8 cellular contexts compared by ENCODE assay signal in genomic region chr7:101856488-101857357, GRCh38. TPM values are rescaled to one million over a fixed set of nuclear protein-coding genes. Genes with fewer than 3 reads are reported as not detected.
A peak's percentile ranks its signal among the peaks of the same experiment; 100 is the strongest.
DNase-seq lines count a peak whose midpoint lies in the region; FAIRE-seq and TF ChIP-seq lines count a peak whose summit lies in the region.

No MANE protein-coding gene starts in this region.

- H3K4me1 ChIP-seq in HAP-1 (peaks cover 10% of the 10 kb centered on the region), Loucy (ENCODE audit: insufficient read depth, low read length, poor library complexity, severe bottlenecking) (peaks cover 11% of the 10 kb centered on the region), ascending aorta (peaks cover 7 to 29% of the 10 kb centered on the region in 2 donors)

- no peak for FAIRE-seq in D721Med (lab: Jason Lieb, UNC)

- no peaks in the 10 kb centered on the region for H3K9me3 Mint-ChIP-seq in T-helper 2 cell treated with Interferon-gamma antibody and Interleukin-4, amounts not matched to agents 5 μg/mL and 100 μg/mL, for 36 hours

- H3K79me2 ChIP-seq in Loucy (ENCODE audit: insufficient read depth, low read length), result peaks cover 90% of the 10 kb centered on the region

- no peaks in the 10 kb centered on the region for H3K9me2 ChIP-seq in Loucy (replicated peaks; ENCODE audit: low read depth, low read length)

- peak overlapping the region; percentile 97 for H3K27ac Mint-ChIP-seq in T-helper 2 cell treated with Interferon-gamma antibody and Interleukin-4, amounts not matched to agents 5 μg/mL and 100 μg/mL, for 36 hours

- peaks cover 14% of the 10 kb centered on the region for H3F3A ChIP-seq in Loucy (ENCODE audit: low read depth)

- H3K4me1 Mint-ChIP-seq in T-helper 2 cell treated with Interferon-gamma antibody and Interleukin-4, amounts not matched to agents 5 μg/mL and 100 μg/mL, for 36 hours (ENCODE audit: low read depth), result peaks cover 29% of the 10 kb centered on the region

- H3K36me3 Mint-ChIP-seq in T-helper 2 cell treated with Interferon-gamma antibody and Interleukin-4, amounts not matched to agents 5 μg/mL and 100 μg/mL, for 36 hours (ENCODE audit: low read depth), result no peaks in the 10 kb centered on the region

- in situ Hi-C loops in HAP-1 (cut with MboI; ENCODE audit: low sequenced_read_pairs), result no loop called here

- H4K20me1 ChIP-seq in Loucy (ENCODE audit: insufficient read depth, low read length, poor library complexity, severe bottlenecking), result peaks cover 61% of the 10 kb centered on the region

- H3K36me3 ChIP-seq in HAP-1 (replicated peaks) (no peaks in the 10 kb centered on the region), Loucy (ENCODE audit: insufficient read depth, low read length) (0 out of 2 replicates have a peak, but pooled peaks cover 3% of the 10 kb centered on the region), ascending aorta (no peaks in the 10 kb centered on the region)

- intact Hi-C loops in ascending aorta (cut with DNase I), result loop anchor here (2.0 to 5.0 kb wide), 3 partner anchors 26 to 66 kb away; no protein-coding TSS in a partner anchor

- TF ChIP-seq CTCF in Loucy (conservative IDR thresholded peaks at IDR 0.05; ENCODE audit: low read length) (peak; percentile 63), ascending aorta (IDR thresholded peaks at IDR 0.05) (peak in 1 of 3 experiments; percentile 69), D721Med (IDR thresholded peaks at IDR 0.05; ENCODE audit: insufficient read depth, missing control alignments) (no peak)

- H3K27ac ChIP-seq in ascending aorta (peak overlapping the region; percentile 87 to 90), skin epidermis (peak overlapping the region in 20 of 21 experiments; percentile 37 to 89 (median 70))

- H3K27me3 Mint-ChIP-seq in T-helper 2 cell treated with Interferon-gamma antibody and Interleukin-4, amounts not matched to agents 5 μg/mL and 100 μg/mL, for 36 hours (ENCODE audit: low read depth), result no peaks in the 10 kb centered on the region

- H3K4me2 ChIP-seq in Loucy (ENCODE audit: low read depth, low read length, poor library complexity, severe bottlenecking), result peak overlapping the region; percentile 73

- H3K4me3 ChIP-seq in HAP-1, result peak overlapping the region; percentile 13
- peak overlapping the region; percentile 67 for H3K4me3 ChIP-seq in Loucy (ENCODE audit: low read length, poor library complexity, severe bottlenecking)
- H3K4me3 ChIP-seq in ascending aorta, result peak overlapping the region; percentile 41 to 53
- peak overlapping the region; percentile 16 to 36 (median 27) for H3K4me3 ChIP-seq in skin epidermis

- H3K9me3 ChIP-seq in HAP-1, result no peaks in the 10 kb centered on the region
- H3K9me3 ChIP-seq in Loucy (ENCODE audit: insufficient read depth, low read depth, low read length), result no peaks in the 10 kb centered on the region
- H3K9me3 ChIP-seq in ascending aorta, result no peaks in the 10 kb centered on the region

- H2AFZ ChIP-seq in Loucy (ENCODE audit: low read length), result peak overlapping the region; percentile 44; the same call in 1 of the 2 replicates

- H3K27me3 ChIP-seq in HAP-1 (ENCODE audit: low read depth), result no peaks in the 10 kb centered on the region
- no peaks in the 10 kb centered on the region for H3K27me3 ChIP-seq in Loucy (ENCODE audit: insufficient read depth, low read length, poor library complexity, severe bottlenecking)
- no peaks in the 10 kb centered on the region for H3K27me3 ChIP-seq in ascending aorta

- peak; percentile 88 for DNase-seq in GM03348 (ENCODE audit: low spot score)
- peak; percentile 71 to 91 for DNase-seq in HAP-1 (ENCODE audit: low spot score in 2 of 2)
- DNase-seq in T-helper 2 cell treated with Interferon-gamma antibody and Interleukin-4, amounts not matched to agents 5 μg/mL and 100 μg/mL, for 36 hours (ENCODE audit: low spot score), result peak; percentile 85
- DNase-seq in ascending aorta (ENCODE audit: low spot score in 2 of 2), result peak; percentile 72 to 93
- DNase-seq in hippocampal formation (lab: John Stamatoyannopoulos, UW), result peak; percentile 12 to 40
- DNase-seq in D721Med (ENCODE audit: insufficient read length, low spot score), result no peak

- H3K4me3 Mint-ChIP-seq in T-helper 2 cell treated with Interferon-gamma antibody and Interleukin-4, amounts not matched to agents 5 μg/mL and 100 μg/mL, for 36 hours, result peak overlapping the region; percentile 90

- H3K9ac ChIP-seq in Loucy (ENCODE audit: low read depth, low read length, poor library complexity, severe bottlenecking), result peak overlapping the region; percentile 61

RNA-seq across cellular contexts. Expression of gene CUX1, which starts 39.3 kb away (rescaled TPM):
- 101 TPM for total RNA-seq in ascending aorta

Comparison
In these comparisons a context has a peak if more than half of its experiments do, and no peak if none do; other contexts are left out.
1. H3K4me3 ChIP-seq: peak in every context shown above with its lines; median percentile 67 in Loucy; 47 in ascending aorta; 27 in skin epidermis; 13 in HAP-1.